1 cellular context compared by ENCODE assay signal in the genomic region with DNA sequence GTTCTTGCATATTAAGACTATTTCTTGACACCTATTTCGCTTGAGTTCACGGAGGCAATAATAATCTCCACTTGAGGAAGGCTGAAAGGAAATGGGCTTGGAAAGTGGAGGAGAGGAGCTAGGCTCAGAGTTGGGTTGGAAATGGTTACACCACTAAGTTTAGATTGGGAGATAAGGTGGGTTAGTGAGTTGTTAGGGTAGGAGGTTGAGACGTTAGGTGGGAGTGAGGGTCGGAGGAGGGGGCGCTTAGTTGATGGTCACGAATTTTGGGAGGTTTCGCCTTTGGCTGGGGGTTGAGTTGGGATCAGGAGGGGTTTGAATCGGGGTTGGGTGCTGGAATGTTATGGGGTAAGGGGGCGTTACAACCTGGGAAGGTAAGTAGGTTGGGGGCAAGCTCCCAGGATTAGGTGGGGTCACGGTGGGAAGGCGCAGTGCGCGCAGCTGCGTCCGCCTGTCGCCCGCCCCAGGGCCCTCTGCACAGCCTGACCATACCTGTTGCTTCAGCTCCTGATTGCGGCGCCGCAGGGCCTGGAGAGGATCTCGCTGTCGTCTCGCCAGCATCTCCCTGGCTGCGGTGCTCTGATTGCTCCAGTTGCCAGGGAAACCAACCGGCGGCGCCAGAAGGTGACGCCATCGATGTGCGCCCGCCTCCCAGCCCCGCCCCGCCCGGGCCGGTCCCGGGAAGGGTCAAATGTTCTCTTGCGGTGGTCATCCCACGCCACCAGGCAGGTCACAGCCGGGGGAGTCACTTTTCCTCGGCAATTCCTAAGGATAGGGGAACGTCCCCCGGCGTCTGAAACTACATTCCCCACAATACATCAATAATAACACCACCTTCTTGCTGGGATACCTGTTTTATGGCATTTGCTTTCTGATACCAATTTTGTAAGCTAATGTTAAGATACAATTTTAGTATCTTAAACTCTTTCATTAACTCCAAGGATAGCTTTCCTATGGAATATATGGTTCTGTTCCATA.
TF ChIP-seq lines count a peak whose summit lies in the region.

TSS of gene NPHP1 (minus strand) at position 606 of the 978 bp plus-strand sequence. CDS start at position 561, 45 bp downstream.

TF ChIP-seq in HepG2, 621 proteins besides CTCF, POLR2A, EP300 and RAD21 (continued from another document and continues in another):
- TF ChIP-seq ZNF350 (CRISPR knock-in tag; IDR thresholded peaks at IDR 0.05; ENCODE audit: borderline replicate concordance, low read depth) (peak; percentile 80), MXD4 (CRISPR knock-in tag; IDR thresholded peaks at IDR 0.05) (peak; percentile 80; the same call in 1 of the 2 replicates), ZZZ3 (CRISPR knock-in tag; IDR thresholded peaks at IDR 0.05; ENCODE audit: borderline replicate concordance) (no peak), ZSCAN29 (CRISPR knock-in tag; conservative IDR thresholded peaks at IDR 0.05) (no peak), ETV5 (CRISPR knock-in tag; IDR thresholded peaks at IDR 0.05; ENCODE audit: borderline replicate concordance) (peak; percentile 39; the same call in 1 of the 2 replicates), ATF7-NPFF (CRISPR knock-in tag; IDR thresholded peaks at IDR 0.05; ENCODE audit: low read depth) (no peak), ZNF34 (CRISPR knock-in tag; IDR thresholded peaks at IDR 0.05; ENCODE audit: borderline replicate concordance) (0 out of 2 replicates have a peak, but pooled peaks have one; percentile 78), BORCS8-MEF2B (CRISPR knock-in tag; IDR thresholded peaks at IDR 0.05) (peak; percentile 90), SKI (IDR thresholded peaks at IDR 0.05; ENCODE audit: partially characterized antibody) (peak; percentile 27), ZNF264 (CRISPR knock-in tag; IDR thresholded peaks at IDR 0.05) (0 out of 2 replicates have a peak, but pooled peaks have one; percentile 22), HNRNPLL (IDR thresholded peaks at IDR 0.05; ENCODE audit: low read depth, low read length, poor library complexity, severe bottlenecking) (peak; percentile 70), ZNF263 (CRISPR knock-in tag; IDR thresholded peaks at IDR 0.05) (peak; percentile 50), DNMT1 (CRISPR knock-in tag; IDR thresholded peaks at IDR 0.05) (0 out of 2 replicates have a peak, but pooled peaks have one; percentile 68), PITX1 (CRISPR knock-in tag; IDR thresholded peaks at IDR 0.05) (peak; percentile 58), SYNCRIP (IDR thresholded peaks at IDR 0.05; ENCODE audit: insufficient read depth, low read depth, low read length) (no peak), SALL1 (CRISPR knock-in tag; IDR thresholded peaks at IDR 0.05) (peak; percentile 75), THAP9 (CRISPR knock-in tag; IDR thresholded peaks at IDR 0.05; ENCODE audit: borderline replicate concordance) (peak; percentile 85; the same call in 1 of the 2 replicates), ISL2 (CRISPR knock-in tag; IDR thresholded peaks at IDR 0.05) (peak; percentile 71), HOXD1 (CRISPR knock-in tag; IDR thresholded peaks at IDR 0.05) (peak; percentile 82; the same call in 1 of the 2 replicates), CCAR2 (optimal IDR thresholded peaks at IDR 0.05; ENCODE audit: low read depth, low read length) (no peak), ZSCAN9 (CRISPR knock-in tag; IDR thresholded peaks at IDR 0.05; ENCODE audit: borderline replicate concordance) (no peak), RARA (CRISPR knock-in tag; IDR thresholded peaks at IDR 0.05) (peak; percentile 28; the same call in 1 of the 2 replicates), ZBTB34 (CRISPR knock-in tag; IDR thresholded peaks at IDR 0.05) (peak; percentile 49; the same call in 1 of the 2 replicates), SIN3B (IDR thresholded peaks at IDR 0.05; ENCODE audit: low read length) (peak; percentile 80), ZNF329 (CRISPR knock-in tag; IDR thresholded peaks at IDR 0.05; ENCODE audit: low read depth) (0 out of 2 replicates have a peak, but pooled peaks have one; percentile 25)
- TF ChIP-seq, protein P1, sequence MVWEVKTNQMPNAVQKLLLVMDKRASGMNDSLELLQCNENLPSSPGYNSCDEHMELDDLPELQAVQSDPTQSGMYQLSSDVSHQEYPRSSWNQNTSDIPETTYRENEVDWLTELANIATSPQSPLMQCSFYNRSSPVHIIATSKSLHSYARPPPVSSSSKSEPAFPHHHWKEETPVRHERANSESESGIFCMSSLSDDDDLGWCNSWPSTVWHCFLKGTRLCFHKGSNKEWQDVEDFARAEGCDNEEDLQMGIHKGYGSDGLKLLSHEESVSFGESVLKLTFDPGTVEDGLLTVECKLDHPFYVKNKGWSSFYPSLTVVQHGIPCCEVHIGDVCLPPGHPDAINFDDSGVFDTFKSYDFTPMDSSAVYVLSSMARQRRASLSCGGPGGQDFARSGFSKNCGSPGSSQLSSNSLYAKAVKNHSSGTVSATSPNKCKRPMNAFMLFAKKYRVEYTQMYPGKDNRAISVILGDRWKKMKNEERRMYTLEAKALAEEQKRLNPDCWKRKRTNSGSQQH (CRISPR knock-in tag; IDR thresholded peaks at IDR 0.05; ENCODE audit: low read depth): peak; percentile 52; the same call in 1 of the 2 replicates
- TF ChIP-seq, protein P2, sequence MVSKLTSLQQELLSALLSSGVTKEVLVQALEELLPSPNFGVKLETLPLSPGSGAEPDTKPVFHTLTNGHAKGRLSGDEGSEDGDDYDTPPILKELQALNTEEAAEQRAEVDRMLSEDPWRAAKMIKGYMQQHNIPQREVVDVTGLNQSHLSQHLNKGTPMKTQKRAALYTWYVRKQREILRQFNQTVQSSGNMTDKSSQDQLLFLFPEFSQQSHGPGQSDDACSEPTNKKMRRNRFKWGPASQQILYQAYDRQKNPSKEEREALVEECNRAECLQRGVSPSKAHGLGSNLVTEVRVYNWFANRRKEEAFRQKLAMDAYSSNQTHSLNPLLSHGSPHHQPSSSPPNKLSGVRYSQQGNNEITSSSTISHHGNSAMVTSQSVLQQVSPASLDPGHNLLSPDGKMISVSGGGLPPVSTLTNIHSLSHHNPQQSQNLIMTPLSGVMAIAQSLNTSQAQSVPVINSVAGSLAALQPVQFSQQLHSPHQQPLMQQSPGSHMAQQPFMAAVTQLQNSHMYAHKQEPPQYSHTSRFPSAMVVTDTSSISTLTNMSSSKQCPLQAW (CRISPR knock-in tag; IDR thresholded peaks at IDR 0.05): peak; percentile 45; the same call in 1 of the 2 replicates
- TF ChIP-seq, protein P3, sequence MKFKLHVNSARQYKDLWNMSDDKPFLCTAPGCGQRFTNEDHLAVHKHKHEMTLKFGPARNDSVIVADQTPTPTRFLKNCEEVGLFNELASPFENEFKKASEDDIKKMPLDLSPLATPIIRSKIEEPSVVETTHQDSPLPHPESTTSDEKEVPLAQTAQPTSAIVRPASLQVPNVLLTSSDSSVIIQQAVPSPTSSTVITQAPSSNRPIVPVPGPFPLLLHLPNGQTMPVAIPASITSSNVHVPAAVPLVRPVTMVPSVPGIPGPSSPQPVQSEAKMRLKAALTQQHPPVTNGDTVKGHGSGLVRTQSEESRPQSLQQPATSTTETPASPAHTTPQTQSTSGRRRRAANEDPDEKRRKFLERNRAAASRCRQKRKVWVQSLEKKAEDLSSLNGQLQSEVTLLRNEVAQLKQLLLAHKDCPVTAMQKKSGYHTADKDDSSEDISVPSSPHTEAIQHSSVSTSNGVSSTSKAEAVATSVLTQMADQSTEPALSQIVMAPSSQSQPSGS (CRISPR knock-in tag; IDR thresholded peaks at IDR 0.05): peak; percentile 58
- TF ChIP-seq, protein P4, sequence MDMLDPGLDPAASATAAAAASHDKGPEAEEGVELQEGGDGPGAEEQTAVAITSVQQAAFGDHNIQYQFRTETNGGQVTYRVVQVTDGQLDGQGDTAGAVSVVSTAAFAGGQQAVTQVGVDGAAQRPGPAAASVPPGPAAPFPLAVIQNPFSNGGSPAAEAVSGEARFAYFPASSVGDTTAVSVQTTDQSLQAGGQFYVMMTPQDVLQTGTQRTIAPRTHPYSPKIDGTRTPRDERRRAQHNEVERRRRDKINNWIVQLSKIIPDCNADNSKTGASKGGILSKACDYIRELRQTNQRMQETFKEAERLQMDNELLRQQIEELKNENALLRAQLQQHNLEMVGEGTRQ (IDR thresholded peaks at IDR 0.05; ENCODE audit: low read depth, low read length): 0 out of 2 replicates have a peak, but pooled peaks have one; percentile 2
- TF ChIP-seq, protein P4 (CRISPR knock-in tag; IDR thresholded peaks at IDR 0.05; ENCODE audit: borderline replicate concordance): no peak; the same call in 1 of the 2 replicates
- TF ChIP-seq, protein P5, sequence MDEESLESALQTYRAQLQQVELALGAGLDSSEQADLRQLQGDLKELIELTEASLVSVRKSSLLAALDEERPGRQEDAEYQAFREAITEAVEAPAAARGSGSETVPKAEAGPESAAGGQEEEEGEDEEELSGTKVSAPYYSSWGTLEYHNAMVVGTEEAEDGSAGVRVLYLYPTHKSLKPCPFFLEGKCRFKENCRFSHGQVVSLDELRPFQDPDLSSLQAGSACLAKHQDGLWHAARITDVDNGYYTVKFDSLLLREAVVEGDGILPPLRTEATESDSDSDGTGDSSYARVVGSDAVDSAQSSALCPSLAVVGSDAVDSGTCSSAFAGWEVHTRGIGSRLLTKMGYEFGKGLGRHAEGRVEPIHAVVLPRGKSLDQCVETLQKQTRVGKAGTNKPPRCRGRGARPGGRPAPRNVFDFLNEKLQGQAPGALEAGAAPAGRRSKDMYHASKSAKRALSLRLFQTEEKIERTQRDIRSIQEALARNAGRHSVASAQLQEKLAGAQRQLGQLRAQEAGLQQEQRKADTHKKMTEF (CRISPR knock-in tag; IDR thresholded peaks at IDR 0.05): peak; percentile 84
- TF ChIP-seq, protein P6, sequence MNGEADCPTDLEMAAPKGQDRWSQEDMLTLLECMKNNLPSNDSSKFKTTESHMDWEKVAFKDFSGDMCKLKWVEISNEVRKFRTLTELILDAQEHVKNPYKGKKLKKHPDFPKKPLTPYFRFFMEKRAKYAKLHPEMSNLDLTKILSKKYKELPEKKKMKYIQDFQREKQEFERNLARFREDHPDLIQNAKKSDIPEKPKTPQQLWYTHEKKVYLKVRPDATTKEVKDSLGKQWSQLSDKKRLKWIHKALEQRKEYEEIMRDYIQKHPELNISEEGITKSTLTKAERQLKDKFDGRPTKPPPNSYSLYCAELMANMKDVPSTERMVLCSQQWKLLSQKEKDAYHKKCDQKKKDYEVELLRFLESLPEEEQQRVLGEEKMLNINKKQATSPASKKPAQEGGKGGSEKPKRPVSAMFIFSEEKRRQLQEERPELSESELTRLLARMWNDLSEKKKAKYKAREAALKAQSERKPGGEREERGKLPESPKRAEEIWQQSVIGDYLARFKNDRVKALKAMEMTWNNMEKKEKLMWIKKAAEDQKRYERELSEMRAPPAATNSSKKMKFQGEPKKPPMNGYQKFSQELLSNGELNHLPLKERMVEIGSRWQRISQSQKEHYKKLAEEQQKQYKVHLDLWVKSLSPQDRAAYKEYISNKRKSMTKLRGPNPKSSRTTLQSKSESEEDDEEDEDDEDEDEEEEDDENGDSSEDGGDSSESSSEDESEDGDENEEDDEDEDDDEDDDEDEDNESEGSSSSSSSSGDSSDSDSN (CRISPR knock-in tag; IDR thresholded peaks at IDR 0.05): peak; percentile 26; the same call in 1 of the 2 replicates
- TF ChIP-seq, protein P7, sequence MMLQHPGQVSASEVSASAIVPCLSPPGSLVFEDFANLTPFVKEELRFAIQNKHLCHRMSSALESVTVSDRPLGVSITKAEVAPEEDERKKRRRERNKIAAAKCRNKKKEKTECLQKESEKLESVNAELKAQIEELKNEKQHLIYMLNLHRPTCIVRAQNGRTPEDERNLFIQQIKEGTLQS (CRISPR knock-in tag; IDR thresholded peaks at IDR 0.05): peak; percentile 27; the same call in 1 of the 2 replicates
